14 cellular contexts compared by ENCODE assay signal in the genomic region with DNA sequence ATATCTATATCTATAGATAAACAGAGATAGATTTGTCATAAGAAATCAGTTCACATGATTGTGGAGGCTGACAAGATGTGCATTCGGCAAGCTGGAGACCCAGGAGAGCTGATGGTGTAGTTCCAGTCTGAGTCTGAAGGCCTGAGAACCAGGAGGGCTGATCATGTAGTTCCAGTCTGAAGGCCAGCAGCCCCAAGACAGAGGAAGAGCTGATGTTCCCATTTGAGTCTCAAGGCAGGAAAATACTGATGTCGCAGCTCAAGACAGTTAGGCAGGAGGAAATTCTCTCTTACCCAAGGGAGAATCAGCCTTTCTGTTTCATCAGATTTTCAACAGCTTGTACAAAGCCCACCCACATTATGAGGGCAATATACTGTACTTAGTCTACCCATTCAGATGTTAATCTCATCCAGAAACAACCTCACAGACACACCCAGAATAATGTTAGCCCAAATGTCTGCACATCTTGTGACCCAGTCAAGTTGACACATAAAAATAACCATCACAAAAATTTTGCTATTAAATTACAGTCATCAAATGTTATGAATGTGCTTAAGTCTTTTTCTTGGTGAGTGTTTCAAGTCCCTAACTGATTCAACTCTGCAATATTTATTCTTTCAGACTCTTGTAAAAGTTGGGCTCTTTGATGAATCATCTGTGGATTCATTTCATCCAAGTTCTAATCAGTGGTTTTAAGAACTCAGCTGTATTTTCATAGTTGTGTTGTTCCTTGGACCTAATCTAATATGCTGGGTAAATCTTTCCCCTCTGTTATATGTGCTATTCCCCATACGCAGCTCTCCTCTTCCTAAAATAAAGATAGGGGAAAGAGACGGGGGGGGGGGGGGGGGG. TPM values are rescaled to one million over a fixed set of nuclear protein-coding genes. Genes with fewer than 3 reads are reported as not detected.
DNase-seq lines count a peak whose midpoint lies in the region; ATAC-seq and TF ChIP-seq lines count a peak whose summit lies in the region.
"Had no signal": no experiment of that assay in that cellular context is flagged by ENCODE, and none has a peak within 500 bp of the region (broad histone marks: within the 10 kb centered on the region; RNA-seq: fewer than 3 reads in every experiment).

No MANE protein-coding gene starts in this region.

- CTCF ChIA-PET in activated naive CD4-positive, alpha-beta T cell treated with anti-CD3 and anti-CD28 coated beads for 36 hours (lab: Charles Lee): interaction anchor here (0.7 to 2.5 kb wide), 4 partner anchors 12 to 208 kb away, joined by 3 to 14 read pairs (median 3); no protein-coding TSS in a partner anchor
- CTCF ChIA-PET in PC-3 (lab: Charles Lee): interaction anchor here (0.6 kb wide), 1 partner anchor 189 kb away, joined by 5 read pairs; no protein-coding TSS in a partner anchor

- no peaks in the 10 kb centered on the region for H3K9me3 Mint-ChIP-seq in activated naive CD4-positive, alpha-beta T cell treated with anti-CD3 and anti-CD28 coated beads, Interleukin-2, amount 50 U/mL, for 24 hours
- H3K9me3 Mint-ChIP-seq in activated naive CD4-positive, alpha-beta T cell treated with anti-CD3 and anti-CD28 coated beads for 36 hours: no peaks in the 10 kb centered on the region
- H3K9me3 Mint-ChIP-seq: memory B cell had no signal

- H3K9ac ChIP-seq in PC-3 (ENCODE audit: low read length): no peak overlapping the region

- H3K79me2 ChIP-seq in PC-3 (ENCODE audit: low read length): no peaks in the 10 kb centered on the region

- peaks cover 19% of the 10 kb centered on the region for H3K4me1 Mint-ChIP-seq in activated naive CD4-positive, alpha-beta T cell treated with anti-CD3 and anti-CD28 coated beads, Interleukin-2, amount 50 U/mL, for 24 hours
- peaks cover 23% of the 10 kb centered on the region for H3K4me1 Mint-ChIP-seq in activated naive CD4-positive, alpha-beta T cell treated with anti-CD3 and anti-CD28 coated beads for 36 hours (ENCODE audit: low read depth)

- H3F3A ChIP-seq in PC-3 (ENCODE audit: low read length, unreplicated experiment): no peaks in the 10 kb centered on the region

- H3K4me1 ChIP-seq in PC-3 (ENCODE audit: insufficient read depth, low read length) (peaks cover 32% of the 10 kb centered on the region), thoracic aorta (ENCODE audit: control insufficient read depth in 1 of 2, low read depth in 2 of 2) (peaks cover 0 to 11% of the 10 kb centered on the region in 2 donors)
- H3K4me1 ChIP-seq: testis had no signal

- H3K36me3 ChIP-seq in PC-3 (ENCODE audit: low read depth, low read length) (no peaks in the 10 kb centered on the region), thoracic aorta (no peaks in the 10 kb centered on the region)

- no peak overlapping the region for H3K4me3 ChIP-seq in PC-3 (ENCODE audit: low read length)
- no peak overlapping the region for H3K4me3 ChIP-seq in fibroblast of mammary gland (ENCODE audit: control insufficient read depth, low read depth, low read length)
- H3K4me3 ChIP-seq in thoracic aorta: no peak overlapping the region
- H3K4me3 ChIP-seq: testis had no signal

- DNase-seq in activated naive CD4-positive, alpha-beta T cell treated with anti-CD3 and anti-CD28 coated beads for 36 hours: no peak
- DNase-seq in PC-3 (peak; percentile 80), fibroblast of mammary gland (ENCODE audit: low read depth) (peak; percentile 55), thoracic aorta (ENCODE audit: low spot score) (no peak), ACHN (no peak), GOT3 (lab: John Stamatoyannopoulos, UW) (no peak)
- DNase-seq: C1 segment of cervical spinal cord, cortex of kidney, H7, Kasumi-1, testis had no signal

- in situ Hi-C loops in ACHN (cut with HindIII; ENCODE audit: low pct_ligation_motif_present, low pct_unique_long_range_greater_than_20kb, low sequenced_read_pairs): no loop called here

- intact Hi-C loops in activated naive CD4-positive, alpha-beta T cell treated with anti-CD3 and anti-CD28 coated beads for 36 hours (cut with micrococcal nuclease): no loop called here
- intact Hi-C loops in PC-3 (cut with micrococcal nuclease): loop anchor here (2.0 kb wide), 1 partner anchor 38 kb away; no protein-coding TSS in a partner anchor

- H3K27me3 ChIP-seq in PC-3 (ENCODE audit: low read length): no peaks in the 10 kb centered on the region
- H3K27me3 ChIP-seq in thoracic aorta (replicated peaks; ENCODE audit: insufficient read depth): no peaks in the 10 kb centered on the region
- H3K27me3 ChIP-seq: testis had no signal

- peak; percentile 84 for ATAC-seq in PC-3
- peak; percentile 31 for ATAC-seq in thoracic aorta (ENCODE audit: insufficient number of reproducible peaks, low FRiP score, low read depth)
- ATAC-seq in GM19452 (IDR thresholded peaks at IDR 0.05; ENCODE audit: unreplicated experiment): no peak

- no peaks in the 10 kb centered on the region for H3K27me3 Mint-ChIP-seq in activated naive CD4-positive, alpha-beta T cell treated with anti-CD3 and anti-CD28 coated beads, Interleukin-2, amount 50 U/mL, for 24 hours
- H3K27me3 Mint-ChIP-seq in activated naive CD4-positive, alpha-beta T cell treated with anti-CD3 and anti-CD28 coated beads for 36 hours (ENCODE audit: low read depth): peaks cover 2% of the 10 kb centered on the region

- H4K20me1 ChIP-seq in PC-3 (ENCODE audit: low read length): no peaks in the 10 kb centered on the region

- BruUV-seq in PC-3 (replicated peaks; lab: Mats Ljungman, UMichigan): no TSS peak

- peak overlapping the region; percentile 93 for H3K27ac Mint-ChIP-seq in activated naive CD4-positive, alpha-beta T cell treated with anti-CD3 and anti-CD28 coated beads, Interleukin-2, amount 50 U/mL, for 24 hours
- no peak overlapping the region for H3K27ac Mint-ChIP-seq in activated naive CD4-positive, alpha-beta T cell treated with anti-CD3 and anti-CD28 coated beads for 36 hours
- H3K27ac Mint-ChIP-seq: memory B cell had no signal

- H3K4me3 Mint-ChIP-seq in activated naive CD4-positive, alpha-beta T cell treated with anti-CD3 and anti-CD28 coated beads, Interleukin-2, amount 50 U/mL, for 24 hours: no peak overlapping the region
- no peak overlapping the region for H3K4me3 Mint-ChIP-seq in activated naive CD4-positive, alpha-beta T cell treated with anti-CD3 and anti-CD28 coated beads for 36 hours
- H3K4me3 Mint-ChIP-seq: memory B cell had no signal

- no peaks in the 10 kb centered on the region for H3K36me3 Mint-ChIP-seq in activated naive CD4-positive, alpha-beta T cell treated with anti-CD3 and anti-CD28 coated beads, Interleukin-2, amount 50 U/mL, for 24 hours
- no peaks in the 10 kb centered on the region for H3K36me3 Mint-ChIP-seq in activated naive CD4-positive, alpha-beta T cell treated with anti-CD3 and anti-CD28 coated beads for 36 hours (ENCODE audit: low read depth)
- H3K36me3 Mint-ChIP-seq: memory B cell had no signal

- no peak overlapping the region for H2AFZ ChIP-seq in PC-3 (ENCODE audit: low read length)

- H3K9me3 ChIP-seq in PC-3 (ENCODE audit: low read length) (no peaks in the 10 kb centered on the region), thoracic aorta (no peaks in the 10 kb centered on the region)
- H3K9me3 ChIP-seq: testis had no signal

- H3K4me2 ChIP-seq in PC-3 (ENCODE audit: low read length): peak overlapping the region; percentile 40

- peak overlapping the region; percentile 62 for H3K27ac ChIP-seq in PC-3 (ENCODE audit: low read length)
- H3K27ac ChIP-seq in thoracic aorta: no peak overlapping the region
- H3K27ac ChIP-seq: testis had no signal

- POLR2A ChIA-PET in PC-3 (lab: Charles Lee; ENCODE audit: unreplicated experiment): no interaction called here

- TF ChIP-seq CTCF in PC-3 (conservative IDR thresholded peaks at IDR 0.05; ENCODE audit: low read depth, low read length) (no peak), fibroblast of mammary gland (conservative IDR thresholded peaks at IDR 0.05; ENCODE audit: control insufficient read depth, insufficient read depth, low read depth, low read length) (no peak), thoracic aorta (IDR thresholded peaks at IDR 0.05) (no peak)

- no peaks in the 10 kb centered on the region for H3K9me2 ChIP-seq in PC-3 (replicated peaks; ENCODE audit: low read length)

RNA-seq across cellular contexts. Expression of gene LRCH1, which starts 22.7 kb away (rescaled TPM):
- total RNA-seq in activated naive CD4-positive, alpha-beta T cell treated with anti-CD3 and anti-CD28 coated beads for 36 hours: 10 to 100 TPM; 14.6 to 15.1 TPM
- total RNA-seq in PC-3 (2014; rRNA removed) (4.3 and 7.8 TPM in 2 replicates), thoracic aorta (10 to 100 TPM; 29.4 to 38.9 TPM)

Comparison
In these comparisons a context has a peak if more than half of its experiments do, and no peak if none do; other contexts are left out.
1. DNase-seq: peak in PC-3 (single experiment) and fibroblast of mammary gland (single experiment); none in activated naive CD4-positive, alpha-beta T cell treated with anti-CD3 and anti-CD28 coated beads for 36 hours (single experiment), thoracic aorta (single experiment), ACHN (single experiment) and GOT3 (single experiment).